Comparison of ENCODE assay signal across 11 cellular contexts in the genomic region with DNA sequence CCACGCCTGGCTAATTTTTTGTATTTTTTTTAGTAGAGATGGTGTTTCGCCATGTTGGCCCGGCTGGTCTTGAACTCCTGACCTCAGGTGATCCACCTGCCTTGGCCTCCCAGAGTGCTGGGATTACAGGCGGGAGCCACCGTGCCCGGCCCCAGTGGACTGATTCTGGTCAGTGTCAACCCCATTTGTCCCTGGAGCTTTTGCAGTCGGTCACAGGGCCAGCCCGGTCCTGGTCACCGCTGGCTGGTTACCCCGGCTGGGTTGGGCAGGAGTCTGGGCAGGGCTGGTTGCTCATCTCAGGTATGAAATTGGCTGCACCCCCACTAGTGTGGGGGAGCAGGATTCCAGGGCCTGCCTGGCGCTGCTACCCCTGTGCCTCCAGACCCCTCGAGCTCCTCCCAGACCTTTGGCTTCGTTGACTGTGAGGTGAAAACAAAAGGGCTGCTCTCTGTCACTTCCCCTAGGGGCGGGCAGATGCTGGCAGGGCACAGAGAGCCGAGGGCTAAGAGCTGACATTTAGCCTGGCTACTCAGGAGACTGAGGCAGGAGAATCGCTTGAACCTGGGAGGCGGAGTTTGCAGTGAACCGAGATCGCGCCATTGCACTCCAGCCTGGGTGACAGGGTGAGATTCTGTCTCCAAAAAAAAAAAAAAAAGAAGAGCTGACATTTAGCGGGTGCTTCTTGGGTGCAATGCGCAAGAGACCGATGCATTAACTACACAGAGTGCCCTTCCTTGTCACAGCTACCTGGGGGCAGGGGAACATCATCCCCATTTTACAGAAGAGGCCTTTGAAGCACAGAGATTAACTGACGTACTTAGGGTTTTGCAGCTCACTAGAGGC. TPM values are rescaled to one million over a fixed set of nuclear protein-coding genes. Genes with fewer than 3 reads are reported as not detected.
DNase-seq lines count a peak whose midpoint lies in the region; ATAC-seq and TF ChIP-seq lines count a peak whose summit lies in the region.
"Had no signal": no experiment of that assay in that cellular context is flagged by ENCODE, and none has a peak within 500 bp of the region (broad histone marks: within the 10 kb centered on the region; RNA-seq: fewer than 3 reads in every experiment).

No MANE protein-coding gene starts in this region.

- H4K20me1 ChIP-seq in PC-9 (ENCODE audit: insufficient read depth), result no peaks in the 10 kb centered on the region

- no peak overlapping the region for H3K4me2 ChIP-seq in PC-9

- peak overlapping the region in 1 of 2 donors; percentile 49 for H3K4me3 Mint-ChIP-seq in stimulated activated naive B cell treated with anti-CD40 and anti-IgM and Interleukin-4, amounts not matched to agents 10 μg/mL and 1 μg/mL and 100 μg/mL, for 72 hours

- H3F3A ChIP-seq in PC-9 (ENCODE audit: insufficient read depth, low read depth), result no peaks in the 10 kb centered on the region

- BruUV-seq in PC-9 (replicated peaks; lab: Mats Ljungman, UMichigan), result no TSS peak

- intact Hi-C loops in esophagus muscularis mucosa (cut with DNase I) (no loop called here), PC-9 (cut with micrococcal nuclease; ENCODE audit: unreplicated experiment) (no loop called here)

- H3K9me3 Mint-ChIP-seq in stimulated activated naive B cell treated with anti-CD40 and anti-IgM and Interleukin-4, amounts not matched to agents 10 μg/mL and 1 μg/mL and 100 μg/mL, for 72 hours, result no peaks in the 10 kb centered on the region
- H3K9me3 Mint-ChIP-seq: HFFc6 had no signal

- in situ Hi-C loops in G401 (cut with HindIII; ENCODE audit: low sequenced_read_pairs), result no loop called here

- H3K36me3 ChIP-seq in esophagus muscularis mucosa, result no peaks in the 10 kb centered on the region
- H3K36me3 ChIP-seq in PC-9 (ENCODE audit: low read depth), result no peaks in the 10 kb centered on the region

- DNase-seq in NCI-H345 (lab: John Stamatoyannopoulos, UW) (peak; percentile 3), NCI-H345 treated with DMSO at 0.1 percent for 48 hours (lab: John Stamatoyannopoulos, UW; ENCODE audit: unreplicated experiment) (no peak), T-helper 22 cell (ENCODE audit: low read depth) (peak; percentile 28), esophagus muscularis mucosa (ENCODE audit: extremely low spot score) (no peak), PC-9 (no peak), GM03348 (ENCODE audit: low spot score) (no peak), G401 (ENCODE audit: low spot score) (no peak)
- DNase-seq in stimulated activated naive B cell treated with anti-CD40 and anti-IgM and Interleukin-4, amounts not matched to agents 10 μg/mL and 1 μg/mL and 100 μg/mL, for 72 hours, result no peak
- DNase-seq: GDM1, SIG-M5 had no signal

- no peaks in the 10 kb centered on the region for H3K27me3 Mint-ChIP-seq in stimulated activated naive B cell treated with anti-CD40 and anti-IgM and Interleukin-4, amounts not matched to agents 10 μg/mL and 1 μg/mL and 100 μg/mL, for 72 hours

- ATAC-seq in stimulated activated naive B cell treated with anti-CD40 and anti-IgM and Interleukin-4, amounts not matched to agents 10 μg/mL and 1 μg/mL and 100 μg/mL, for 72 hours (replicated peaks), result no peak

- no peak for TF ChIP-seq EP300 in esophagus muscularis mucosa (IDR thresholded peaks at IDR 0.05)

- peak overlapping the region; percentile 38 to 72 (median 58) for H3K27ac ChIP-seq in esophagus muscularis mucosa (replicated peaks in 1 of 4)
- H3K27ac ChIP-seq in PC-9, result no peak overlapping the region

- CTCF ChIA-PET in PC-9 (lab: Charles Lee), result interaction anchor here (0.7 kb wide), 1 partner anchor 308 kb away, joined by 3 read pairs; no protein-coding TSS in a partner anchor

- peaks cover 61 to 89% of the 10 kb centered on the region in 2 donors for H3K4me1 Mint-ChIP-seq in stimulated activated naive B cell treated with anti-CD40 and anti-IgM and Interleukin-4, amounts not matched to agents 10 μg/mL and 1 μg/mL and 100 μg/mL, for 72 hours

- no peaks in the 10 kb centered on the region for H3K79me2 ChIP-seq in PC-9 (ENCODE audit: low read depth)

- H3K36me3 Mint-ChIP-seq in stimulated activated naive B cell treated with anti-CD40 and anti-IgM and Interleukin-4, amounts not matched to agents 10 μg/mL and 1 μg/mL and 100 μg/mL, for 72 hours, result peaks cover 34 to 53% of the 10 kb centered on the region in 2 donors

- H3K27me3 ChIP-seq in esophagus muscularis mucosa (peaks cover 0 to 24% (median 0%) of the 10 kb centered on the region in 4 donors), PC-9 (ENCODE audit: insufficient read depth, low read depth) (no peaks in the 10 kb centered on the region)

- H2AFZ ChIP-seq in PC-9, result no peak overlapping the region

- 84% methylated on average over 10 of the region's 24 CpGs for WGBS in esophagus muscularis mucosa

- TF ChIP-seq CTCF in esophagus muscularis mucosa (IDR thresholded peaks at IDR 0.05) (no peak), PC-9 (conservative IDR thresholded peaks at IDR 0.05) (no peak)

- TF ChIP-seq POLR2A in esophagus muscularis mucosa (IDR thresholded peaks at IDR 0.05; ENCODE audit: low read depth), result no peak

- H3K9me2 ChIP-seq in PC-9 (ENCODE audit: insufficient read depth), result no peaks in the 10 kb centered on the region

- H3K4me3 ChIP-seq in esophagus muscularis mucosa (no peak overlapping the region), PC-9 (no peak overlapping the region)

- H3K4me1 ChIP-seq in esophagus muscularis mucosa (peaks cover 75 to 98% (median 87%) of the 10 kb centered on the region in 4 donors), PC-9 (replicated peaks; ENCODE audit: insufficient read depth) (no peaks in the 10 kb centered on the region; the same call in 1 of the 2 replicates)

- peak overlapping the region; percentile 51 for H3K27ac Mint-ChIP-seq in stimulated activated naive B cell treated with anti-CD40 and anti-IgM and Interleukin-4, amounts not matched to agents 10 μg/mL and 1 μg/mL and 100 μg/mL, for 72 hours

- POLR2A ChIA-PET in PC-9 (lab: Charles Lee; ENCODE audit: unreplicated experiment), result no interaction called here

- H3K9me3 ChIP-seq in esophagus muscularis mucosa (no peaks in the 10 kb centered on the region), PC-9 (ENCODE audit: insufficient read depth, low read depth) (no peaks in the 10 kb centered on the region)

RNA-seq across cellular contexts. Expression of gene TNFRSF1B, which starts 10.6 kb away (rescaled TPM):
- total RNA-seq in esophagus muscularis mucosa (10 to 100 TPM; 15.4 to 55.5 (median 32.4) TPM), PC-9 (2021) (2.7 and 3.3 TPM in 2 replicates)
- total RNA-seq in G401 (2014; rRNA removed; shearing (Covaris generic)), result not detected in 2 replicates

RNA-seq across cellular contexts. Expression of gene VPS13D, which starts 52.5 kb away (rescaled TPM):
- total RNA-seq in esophagus muscularis mucosa, result 10 to 100 TPM; 67.8 to 93.3 (median 85.4) TPM
- 31.1 and 36.2 TPM in 2 replicates for total RNA-seq in PC-9 (2021)
- 10.0 and 11.4 TPM in 2 replicates for total RNA-seq in G401 (2014; rRNA removed; shearing (Covaris generic))

Comparison
In these comparisons a context has a peak if more than half of its experiments do, and no peak if none do; other contexts are left out.
1. DNase-seq: peak in NCI-H345 (single experiment) and T-helper 22 cell (single experiment); none in NCI-H345 treated with DMSO at 0.1 percent for 48 hours (single experiment), esophagus muscularis mucosa (single experiment), stimulated activated naive B cell treated with anti-CD40 and anti-IgM and Interleukin-4, amounts not matched to agents 10 μg/mL and 1 μg/mL and 100 μg/mL, for 72 hours (single experiment), PC-9 (0 of 2), GM03348 (single experiment) and G401 (single experiment).